ENCODE assay signal across 9 cellular contexts in the genomic region with DNA sequence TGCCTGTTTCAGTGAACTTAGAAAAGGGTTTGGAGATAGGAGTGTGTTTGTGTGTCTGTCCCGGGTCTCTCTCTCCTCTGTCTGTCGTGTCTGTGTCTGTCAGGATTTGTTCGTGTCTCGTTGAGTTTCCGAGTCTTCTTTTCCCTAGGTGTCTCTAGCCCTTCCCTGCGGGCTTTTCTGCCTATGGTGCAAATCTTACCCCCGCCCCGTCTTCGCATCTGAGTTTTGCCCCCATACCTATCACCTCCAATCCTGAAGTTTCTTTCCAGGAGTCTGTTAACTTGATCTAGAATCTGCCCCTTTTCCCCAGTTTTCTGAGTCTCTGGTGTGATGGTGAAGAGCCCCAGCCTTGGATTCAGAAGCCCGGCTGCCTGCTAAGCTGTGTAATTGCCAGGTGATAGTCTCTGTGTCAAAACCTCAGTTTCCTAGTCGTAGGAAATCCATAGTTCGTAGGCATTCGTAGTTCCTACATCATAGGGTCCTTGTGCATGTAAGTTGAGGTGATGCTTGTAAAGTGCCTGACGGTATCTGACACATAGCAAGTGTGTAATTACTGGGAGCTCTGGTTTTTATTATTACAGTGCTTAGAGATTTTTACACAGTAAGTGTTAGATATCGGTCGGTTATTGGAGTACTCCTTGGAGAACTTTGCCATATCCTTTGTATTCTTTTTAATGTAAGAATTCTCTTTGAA. TPM values are rescaled to one million over a fixed set of nuclear protein-coding genes. Genes with fewer than 3 reads are reported as not detected.
DNase-seq lines count a peak whose midpoint lies in the region; ATAC-seq, FAIRE-seq and TF ChIP-seq lines count a peak whose summit lies in the region.
"Had no signal": no experiment of that assay in that cellular context is flagged by ENCODE, and none has a peak within 500 bp of the region (broad histone marks: within the 10 kb centered on the region; RNA-seq: fewer than 3 reads in every experiment).

No MANE protein-coding gene starts in this region.

- no peak for TF ChIP-seq POLR2A in HCT116 (IDR thresholded peaks at IDR 0.05; ENCODE audit: borderline replicate concordance, extremely low read depth, insufficient read depth, insufficient read length)

- peaks cover 11 to 44% of the 10 kb centered on the region in 2 experiments for H3K4me1 ChIP-seq in HCT116 (ENCODE audit: control insufficient read depth in 1 of 2, insufficient read depth in 2 of 2, low read length in 2 of 2)

- H3K27ac ChIP-seq in HCT116 (ENCODE audit: low read depth, low read length) (peak overlapping the region; percentile 91), WERI-Rb-1 (peak overlapping the region; percentile 78), skin epidermis (peak overlapping the region; percentile 81 to 97 (median 91))

- CTCF ChIA-PET in HCT116 (lab: Charles Lee): no interaction called here

- no peak for TF ChIP-seq CTCF in HCT116 (IDR thresholded peaks at IDR 0.05 in 2 of 3, conservative IDR thresholded peaks at IDR 0.05 in 1 of 3; ENCODE audit: borderline replicate concordance in 1 of 3, insufficient read depth in 1 of 3, low read depth in 2 of 3, low read length in 2 of 3)
- no peak for TF ChIP-seq CTCF in WERI-Rb-1 (IDR thresholded peaks at IDR 0.05; ENCODE audit: low read depth, low read length)
- TF ChIP-seq CTCF in glutamatergic neuron (IDR thresholded peaks at IDR 0.05; ENCODE audit: partially characterized antibody, unreplicated experiment): no peak

- H3K27ac Mint-ChIP-seq in glutamatergic neuron (ENCODE audit: unreplicated experiment): peak overlapping the region; percentile 96

- peak; percentile 1; the same call in 1 of the 2 replicates for ATAC-seq in HCT116
- ATAC-seq in HG03342 (IDR thresholded peaks at IDR 0.05; ENCODE audit: unreplicated experiment): no peak

- TSS peak; percentile 51 for BruUV-seq in HCT116 (replicated peaks; lab: Mats Ljungman, UMichigan)

- no peaks in the 10 kb centered on the region for H3K27me3 ChIP-seq in HCT116 (ENCODE audit: insufficient read depth, low read length)
- H3K27me3 ChIP-seq in WERI-Rb-1 (ENCODE audit: insufficient read depth, low read depth, severe bottlenecking): no peaks in the 10 kb centered on the region

- peak overlapping the region; percentile 84 for H3K9ac ChIP-seq in HCT116 (ENCODE audit: low read length)

- H3K9me3 ChIP-seq in HCT116 (ENCODE audit: control insufficient read depth in 1 of 2, insufficient read depth in 1 of 2, low read depth in 1 of 2, low read length in 2 of 2) (no peaks in the 10 kb centered on the region), WERI-Rb-1 (ENCODE audit: severe bottlenecking) (no peaks in the 10 kb centered on the region)

- no peak for TF ChIP-seq RAD21 in HCT116 (IDR thresholded peaks at IDR 0.05; ENCODE audit: low read depth)

- H4K20me1 ChIP-seq in HCT116 (ENCODE audit: insufficient read depth): 0 out of 2 replicates have a peak, but pooled peaks cover 8% of the 10 kb centered on the region

- H3K4me1 Mint-ChIP-seq in glutamatergic neuron (ENCODE audit: low read depth, unreplicated experiment): peaks cover 18% of the 10 kb centered on the region

- DNase-seq in HCT116 (ENCODE audit: low read depth, low spot score) (no peak), WERI-Rb-1 (no peak), glutamatergic neuron (no peak), frontal cortex (ENCODE audit: low spot score in 2 of 2) (no peak), NCI-H1417 (lab: John Stamatoyannopoulos, UW) (no peak)
- DNase-seq in activated CD4-positive, CD25-positive, alpha-beta regulatory T cell treated with anti-CD3 and anti-CD28 coated beads, Interleukin-2, amount 50 U/mL, for 72 hours: no peak

- H3K4me3 Mint-ChIP-seq in glutamatergic neuron (ENCODE audit: unreplicated experiment): peak overlapping the region; percentile 98

- H3K9me3 Mint-ChIP-seq in glutamatergic neuron (ENCODE audit: unreplicated experiment): peaks cover 18% of the 10 kb centered on the region

- peaks cover 13% of the 10 kb centered on the region for H3K27me3 Mint-ChIP-seq in glutamatergic neuron (ENCODE audit: unreplicated experiment)

- intact Hi-C loops in HCT116 (cut with micrococcal nuclease): no loop called here

- H3K9me2 ChIP-seq in HCT116 (ENCODE audit: insufficient read depth): no peaks in the 10 kb centered on the region

- H3K36me3 ChIP-seq in HCT116 (ENCODE audit: control insufficient read depth in 1 of 2, insufficient read depth in 2 of 2, low read length in 2 of 2): peaks cover 12 to 23% of the 10 kb centered on the region in 2 experiments; a peak in 3 of 4 replicates
- peaks cover 73% of the 10 kb centered on the region for H3K36me3 ChIP-seq in WERI-Rb-1

- RAD21 ChIA-PET in HCT116 (lab: Charles Lee; ENCODE audit: low non-redundant PET in 1 of 2, low total read pairs in 2 of 2, uncharacterized antibody in 2 of 2, unreplicated experiment in 2 of 2): no interaction called here

- H2AFZ ChIP-seq in HCT116 (ENCODE audit: low read depth, low read length, poor library complexity, severe bottlenecking): no peak overlapping the region

- no peaks in the 10 kb centered on the region for H3K36me3 Mint-ChIP-seq in glutamatergic neuron (ENCODE audit: unreplicated experiment)

- POLR2A ChIA-PET in HCT116 (lab: Charles Lee): no interaction called here

- FAIRE-seq in frontal cortex (lab: Jason Lieb, UNC): no peak
- FAIRE-seq: islet of Langerhans had no signal

- H3K79me2 ChIP-seq in HCT116 (ENCODE audit: insufficient read depth, low read length): peaks cover 92% of the 10 kb centered on the region

- peak overlapping the region; percentile 77 for H3K4me2 ChIP-seq in HCT116 (ENCODE audit: low read length)

- H3K4me3 ChIP-seq in HCT116 (replicated peaks in 1 of 2; ENCODE audit: low read depth in 1 of 2, low read length in 2 of 2) (peak overlapping the region; percentile 83 to 94), WERI-Rb-1 (ENCODE audit: low read depth, low read length) (peak overlapping the region; percentile 93), skin epidermis (peak overlapping the region; percentile 60 to 99 (median 93))

TF ChIP-seq in HCT116, 20 proteins besides CTCF, POLR2A, EP300 and RAD21:
- TF ChIP-seq YY1 (IDR thresholded peaks at IDR 0.05; ENCODE audit: extremely low read depth, insufficient replicate concordance, low read depth, low read length) (no peak), EZH2 (IDR thresholded peaks at IDR 0.05) (no peak), ELF1 (IDR thresholded peaks at IDR 0.05; ENCODE audit: borderline replicate concordance, low read depth) (no peak), ZNF274 (IDR thresholded peaks at IDR 0.05; ENCODE audit: low read depth, low read length) (no peak), JUND (IDR thresholded peaks at IDR 0.05) (no peak), SRF (IDR thresholded peaks at IDR 0.05; ENCODE audit: low read depth) (no peak), SP1 (IDR thresholded peaks at IDR 0.05; ENCODE audit: low read depth) (no peak), TCF7L2 (IDR thresholded peaks at IDR 0.05; ENCODE audit: borderline replicate concordance, extremely low read depth, insufficient read depth, insufficient read length) (no peak), FOSL1 (IDR thresholded peaks at IDR 0.05; ENCODE audit: low read depth) (no peak)
- TF ChIP-seq, protein P1, sequence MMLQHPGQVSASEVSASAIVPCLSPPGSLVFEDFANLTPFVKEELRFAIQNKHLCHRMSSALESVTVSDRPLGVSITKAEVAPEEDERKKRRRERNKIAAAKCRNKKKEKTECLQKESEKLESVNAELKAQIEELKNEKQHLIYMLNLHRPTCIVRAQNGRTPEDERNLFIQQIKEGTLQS (IDR thresholded peaks at IDR 0.05): no peak
TF ChIP-seq in HCT116: peak in this region for 0.

RNA-seq across cellular contexts. Expression of a gene that starts 0.8 kb away (rescaled TPM):
- total RNA-seq in HCT116 (2021; ENCODE audit: unreplicated experiment): 122 TPM
- 99.3 and 119 TPM in 2 replicates for polyA plus RNA-seq in HCT116 (2012)
- total RNA-seq in glutamatergic neuron (ENCODE audit: unreplicated experiment): 150 TPM
- total RNA-seq in frontal cortex: 16.7 TPM

RNA-seq across cellular contexts. Expression of a gene that starts 21.0 kb away (rescaled TPM):
- 259 TPM for total RNA-seq in HCT116 (2021; ENCODE audit: unreplicated experiment)
- polyA plus RNA-seq in HCT116 (2012): 199 and 201 TPM in 2 replicates
- 216 TPM for total RNA-seq in glutamatergic neuron (ENCODE audit: unreplicated experiment)
- total RNA-seq in frontal cortex: 70.1 TPM

RNA-seq across cellular contexts. Expression of a gene that starts 27.8 kb away (rescaled TPM):
- total RNA-seq in HCT116 (2021; ENCODE audit: unreplicated experiment): 1.0 TPM
- 0.56 and 0.70 TPM in 2 replicates for polyA plus RNA-seq in HCT116 (2012)
- total RNA-seq in glutamatergic neuron (ENCODE audit: unreplicated experiment): 32.1 TPM
- 9.4 TPM for total RNA-seq in frontal cortex

RNA-seq across cellular contexts. Expression of a gene that starts 32.4 kb away (rescaled TPM):
- total RNA-seq in HCT116 (2021; ENCODE audit: unreplicated experiment): 44.4 TPM
- 47.8 and 48.2 TPM in 2 replicates for polyA plus RNA-seq in HCT116 (2012)
- total RNA-seq in glutamatergic neuron (ENCODE audit: unreplicated experiment): 31.0 TPM
- total RNA-seq in frontal cortex: 6.5 TPM

RNA-seq across cellular contexts. Expression of a gene that starts 35.0 kb away (rescaled TPM):
- total RNA-seq in HCT116 (2021; ENCODE audit: unreplicated experiment) (36.7 TPM), glutamatergic neuron (ENCODE audit: unreplicated experiment) (43.6 TPM), frontal cortex (2.4 TPM)
- polyA plus RNA-seq in HCT116 (2012): 37.1 and 47.1 TPM in 2 replicates
